ENCODE assay signal across 8 cellular contexts in the genomic region with DNA sequence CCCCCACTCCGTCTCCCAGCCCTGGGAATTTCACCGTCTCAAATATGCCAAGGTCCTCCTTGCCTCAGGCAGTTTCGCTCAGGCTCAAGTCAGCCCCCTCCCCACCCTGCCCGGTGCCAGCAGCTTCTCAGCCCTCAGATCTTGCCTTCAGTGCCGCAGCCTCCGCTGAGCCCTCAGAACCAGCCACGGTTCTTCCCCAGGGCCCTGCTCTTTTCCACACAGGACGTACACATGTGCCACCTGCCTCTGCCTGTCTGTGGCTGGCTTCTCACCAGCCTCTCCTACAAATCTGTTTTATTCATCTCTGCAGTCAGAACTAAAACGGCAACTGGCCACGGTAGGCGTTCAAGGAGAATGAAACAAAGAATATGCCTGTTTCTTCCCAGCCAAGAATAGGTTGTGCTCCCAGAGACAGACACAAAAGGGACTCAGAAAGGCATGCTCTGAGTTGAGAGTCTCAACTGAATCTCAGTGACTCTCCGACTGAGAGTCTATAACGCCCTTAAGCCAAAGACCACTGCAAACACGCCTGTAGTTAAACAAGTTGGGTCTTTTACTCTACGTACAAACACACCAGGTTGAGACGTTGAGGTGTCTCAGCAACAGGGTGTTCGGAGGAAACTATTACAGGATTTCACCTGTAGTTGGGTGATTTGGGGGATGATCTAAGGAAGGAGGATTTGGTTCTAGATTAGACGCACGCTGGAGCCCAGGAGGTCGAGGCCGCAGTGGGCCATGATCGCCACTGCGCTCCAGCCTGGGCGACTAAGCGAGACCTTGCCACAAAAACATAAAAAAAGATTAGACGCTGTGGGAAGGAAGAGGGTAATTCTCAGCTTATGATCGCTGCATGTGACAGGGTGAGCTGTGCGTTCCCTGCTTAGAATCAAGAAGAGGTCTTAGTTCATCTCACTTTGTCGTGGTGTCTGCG. TPM values are rescaled to one million over a fixed set of nuclear protein-coding genes. Genes with fewer than 3 reads are reported as not detected.
DNase-seq lines count a peak whose midpoint lies in the region; ATAC-seq and TF ChIP-seq lines count a peak whose summit lies in the region.

No MANE protein-coding gene starts in this region.

- TF ChIP-seq POLR2A in sigmoid colon (IDR thresholded peaks at IDR 0.05): no peak

- 39 to 50% methylated on average over 30 of the region's 30 CpGs for WGBS in esophagus, 2 donors
- 52 to 65% methylated on average over 30 of the region's 30 CpGs for WGBS in sigmoid colon, 2 donors

- peaks cover 4% of the 10 kb centered on the region for H3K27me3 Mint-ChIP-seq in activated CD8-positive, alpha-beta memory T cell treated with anti-CD3 and anti-CD28 coated beads, Interleukin-2, amount 10 ng/mL, durations not matched to agents 7 days and 5 days

- intact Hi-C loops in sigmoid colon (cut with DNase I): loop anchor here (5.0 kb wide), 1 partner anchor 59 kb away; a partner anchor contains a TSS

- 0 out of 2 replicates have a peak, but pooled peaks cover 3% of the 10 kb centered on the region for H3K27me3 ChIP-seq in SJSA1 (replicated peaks)
- no peaks in the 10 kb centered on the region for H3K27me3 ChIP-seq in esophagus (ENCODE audit: control insufficient read depth in 1 of 2, insufficient read depth in 2 of 2, low read length in 2 of 2)
- peaks cover 0 to 23% (median 0%) of the 10 kb centered on the region in 3 donors for H3K27me3 ChIP-seq in sigmoid colon

- no peaks in the 10 kb centered on the region for H3K9me3 Mint-ChIP-seq in activated CD8-positive, alpha-beta memory T cell treated with anti-CD3 and anti-CD28 coated beads, Interleukin-2, amount 10 ng/mL, durations not matched to agents 7 days and 5 days (ENCODE audit: low read depth)

- DNase-seq in activated CD8-positive, alpha-beta memory T cell treated with anti-CD3 and anti-CD28 coated beads, Interleukin-2, amount 10 ng/mL, durations not matched to agents 7 days and 5 days: peak; percentile 59
- DNase-seq in activated CD8-positive, alpha-beta memory T cell treated with anti-CD3 and anti-CD28 coated beads, Interleukin-2, amount 50 U/mL, for 48 hours: no peak
- peak in 1 of 2 experiments; percentile 39 for DNase-seq in SJSA1 (ENCODE audit: low read depth in 1 of 2, low spot score in 2 of 2)
- no peak for DNase-seq in sigmoid colon
- DNase-seq in NCI-H345 treated with DMSO at 0.1 percent for 48 hours (lab: John Stamatoyannopoulos, UW; ENCODE audit: unreplicated experiment): no peak
- no peak for DNase-seq in middle frontal gyrus (ENCODE audit: extremely low spot score, low spot score)

- H3K4me1 ChIP-seq in SJSA1 (replicated peaks) (peaks cover 14% of the 10 kb centered on the region), esophagus (ENCODE audit: control insufficient read depth in 2 of 2, insufficient read depth in 2 of 2, low read length in 1 of 2) (peaks cover 15 to 18% of the 10 kb centered on the region in 2 donors), sigmoid colon (peaks cover 0 to 31% (median 23%) of the 10 kb centered on the region in 4 donors)

- no peaks in the 10 kb centered on the region for H3K36me3 ChIP-seq in SJSA1
- H3K36me3 ChIP-seq in esophagus (ENCODE audit: control insufficient read depth in 2 of 2, insufficient read depth in 2 of 2, low read length in 1 of 2): no peaks in the 10 kb centered on the region
- H3K36me3 ChIP-seq in sigmoid colon: no peaks in the 10 kb centered on the region

- peak overlapping the region; percentile 58 for H3K4me3 ChIP-seq in SJSA1
- H3K4me3 ChIP-seq in esophagus (ENCODE audit: low read depth in 1 of 2, low read length in 2 of 2): peak overlapping the region; percentile 84 to 95
- peak overlapping the region; percentile 44 to 79 (median 64) for H3K4me3 ChIP-seq in sigmoid colon

- H3K27ac ChIP-seq in SJSA1: no peak overlapping the region
- H3K27ac ChIP-seq in esophagus (ENCODE audit: low read depth in 2 of 2, low read length in 1 of 2): peak overlapping the region; percentile 67 to 77
- H3K27ac ChIP-seq in sigmoid colon: peak overlapping the region in 3 of 4 donors; percentile 64 to 79 (median 70)

- peak; percentile 2 for ATAC-seq in activated CD8-positive, alpha-beta memory T cell treated with anti-CD3 and anti-CD28 coated beads, Interleukin-2, amount 10 ng/mL, durations not matched to agents 7 days and 5 days
- ATAC-seq in HG02610 (IDR thresholded peaks at IDR 0.05; ENCODE audit: unreplicated experiment): no peak

- peaks cover 5% of the 10 kb centered on the region for H3K36me3 Mint-ChIP-seq in activated CD8-positive, alpha-beta memory T cell treated with anti-CD3 and anti-CD28 coated beads, Interleukin-2, amount 10 ng/mL, durations not matched to agents 7 days and 5 days

- no peak for TF ChIP-seq CTCF in sigmoid colon (IDR thresholded peaks at IDR 0.05)

- peak overlapping the region; percentile 83 for H3K4me3 Mint-ChIP-seq in activated CD8-positive, alpha-beta memory T cell treated with anti-CD3 and anti-CD28 coated beads, Interleukin-2, amount 10 ng/mL, durations not matched to agents 7 days and 5 days

- CTCF ChIA-PET in activated CD8-positive, alpha-beta memory T cell treated with anti-CD3 and anti-CD28 coated beads, Interleukin-2, amount 10 ng/mL, durations not matched to agents 7 days and 5 days (lab: Charles Lee): interaction anchor here (0.7 to 6.6 kb wide), 22 partner anchors 10 to 173 kb away, joined by 3 to 32 read pairs (median 8); a partner anchor contains a TSS

- peak overlapping the region; percentile 92 for H3K27ac Mint-ChIP-seq in activated CD8-positive, alpha-beta memory T cell treated with anti-CD3 and anti-CD28 coated beads, Interleukin-2, amount 10 ng/mL, durations not matched to agents 7 days and 5 days

- no peak for TF ChIP-seq EP300 in sigmoid colon (IDR thresholded peaks at IDR 0.05)

- H3K9me3 ChIP-seq in SJSA1 (replicated peaks) (0 out of 2 replicates have a peak, but pooled peaks cover 5% of the 10 kb centered on the region), esophagus (ENCODE audit: control insufficient read depth in 2 of 2, insufficient read depth in 1 of 2, low read depth in 1 of 2, low read length in 1 of 2) (peaks cover 0 to 5% of the 10 kb centered on the region in 2 donors), sigmoid colon (peaks cover 0 to 7% (median 4%) of the 10 kb centered on the region in 4 donors)

- peaks cover 28% of the 10 kb centered on the region for H3K4me1 Mint-ChIP-seq in activated CD8-positive, alpha-beta memory T cell treated with anti-CD3 and anti-CD28 coated beads, Interleukin-2, amount 10 ng/mL, durations not matched to agents 7 days and 5 days

RNA-seq across cellular contexts. Expression of a gene that starts 10.5 kb away (rescaled TPM):
- not detected for total RNA-seq in activated CD8-positive, alpha-beta memory T cell treated with anti-CD3 and anti-CD28 coated beads, Interleukin-2, amount 10 ng/mL, durations not matched to agents 7 days and 5 days
- not detected in 2 replicates for total RNA-seq in SJSA1 (2014; rRNA removed; shearing (Covaris generic))
- polyA plus RNA-seq in esophagus (under 1 TPM; 0.06 to 0.14 TPM), sigmoid colon (under 1 TPM in 1 of 3 donors, not detected in 2; 0.69 TPM)
- total RNA-seq in sigmoid colon: 1 to 10 TPM in 1 of 4 donors, under 1 TPM in 3; 0.16 to 1.1 (median 0.38) TPM

RNA-seq across cellular contexts. Expression of a gene that starts 13.9 kb away (rescaled TPM):
- 100 to 1,000 TPM; 271 to 321 TPM for total RNA-seq in activated CD8-positive, alpha-beta memory T cell treated with anti-CD3 and anti-CD28 coated beads, Interleukin-2, amount 10 ng/mL, durations not matched to agents 7 days and 5 days
- total RNA-seq in SJSA1 (2014; rRNA removed; shearing (Covaris generic)): 5.1 and 6.4 TPM in 2 replicates
- polyA plus RNA-seq in esophagus: 100 to 1,000 TPM in 1 of 2 donors, 10 to 100 TPM in 1; 90.4 to 129 TPM
- 100 to 1,000 TPM in 2 of 4 donors, 10 to 100 TPM in 2; 88.5 to 140 (median 111) TPM for total RNA-seq in sigmoid colon
- 100 to 1,000 TPM in 1 of 3 donors, 10 to 100 TPM in 2; 26.6 to 158 (median 36.6) TPM for polyA plus RNA-seq in sigmoid colon

RNA-seq across cellular contexts. Expression of a gene that starts 41.4 kb away (rescaled TPM):
- total RNA-seq in activated CD8-positive, alpha-beta memory T cell treated with anti-CD3 and anti-CD28 coated beads, Interleukin-2, amount 10 ng/mL, durations not matched to agents 7 days and 5 days: under 1 TPM in 1 of 2 experiments, not detected in 1; 0.30 TPM
- total RNA-seq in SJSA1 (2014; rRNA removed; shearing (Covaris generic)): not detected in 2 replicates
- polyA plus RNA-seq in esophagus (under 1 TPM; 0.24 to 0.81 TPM), sigmoid colon (1 to 10 TPM; 1.2 to 6.3 (median 1.4) TPM)
- under 1 TPM in 1 of 4 donors, not detected in 3; 0.68 TPM for total RNA-seq in sigmoid colon

RNA-seq across cellular contexts. Expression of a gene that starts 41.6 kb away (rescaled TPM):
- total RNA-seq in activated CD8-positive, alpha-beta memory T cell treated with anti-CD3 and anti-CD28 coated beads, Interleukin-2, amount 10 ng/mL, durations not matched to agents 7 days and 5 days: 10 to 100 TPM; 43.8 to 60.6 TPM
- 51.8 and 64.4 TPM in 2 replicates for total RNA-seq in SJSA1 (2014; rRNA removed; shearing (Covaris generic))
- polyA plus RNA-seq in esophagus (10 to 100 TPM; 28.5 to 42.3 TPM), sigmoid colon (10 to 100 TPM; 12.0 to 52.0 (median 14.1) TPM)
- 10 to 100 TPM; 27.8 to 34.9 (median 28.7) TPM for total RNA-seq in sigmoid colon

RNA-seq across cellular contexts. Expression of a gene that starts 43.4 kb away (rescaled TPM):
- total RNA-seq in activated CD8-positive, alpha-beta memory T cell treated with anti-CD3 and anti-CD28 coated beads, Interleukin-2, amount 10 ng/mL, durations not matched to agents 7 days and 5 days: not detected
- total RNA-seq in SJSA1 (2014; rRNA removed; shearing (Covaris generic)): not detected in 2 replicates
- polyA plus RNA-seq in esophagus (not detected), sigmoid colon (under 1 TPM in 1 of 3 donors, not detected in 2; 0.12 TPM)
- not detected for total RNA-seq in sigmoid colon

Comparison
In these comparisons a context has a peak if more than half of its experiments do, and no peak if none do; other contexts are left out.
1. RNA of a gene that starts 13.9 kb away (total RNA-seq): 271 to 321 TPM in activated CD8-positive, alpha-beta memory T cell treated with anti-CD3 and anti-CD28 coated beads, Interleukin-2, amount 10 ng/mL, durations not matched to agents 7 days and 5 days and 88.5 to 140 TPM in sigmoid colon; 5.1 to 6.4 TPM in SJSA1; every median in the first group is over 10 times any median in the second.
2. Peak in every context shown above with its lines, with median percentiles within 50 percentile points of each other: H3K4me3 ChIP-seq.